Comparison of ENCODE assay signal across 10 cellular contexts in the genomic region with DNA sequence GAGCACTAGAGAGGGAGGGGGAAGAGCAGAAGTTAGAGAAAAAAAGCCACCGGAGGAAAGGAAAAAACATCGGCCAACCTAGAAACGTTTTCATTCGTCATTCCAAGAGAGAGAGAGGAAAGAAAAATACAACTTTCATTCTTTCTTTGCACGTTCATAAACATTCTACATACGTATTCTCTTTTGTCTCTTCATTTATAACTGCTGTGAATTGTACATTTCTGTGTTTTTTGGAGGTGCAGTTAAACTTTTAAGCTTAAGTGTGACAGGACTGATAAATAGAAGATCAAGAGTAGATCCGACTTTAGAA. TPM values are rescaled to one million over a fixed set of nuclear protein-coding genes. Genes with fewer than 3 reads are reported as not detected.
DNase-seq lines count a peak whose midpoint lies in the region; TF ChIP-seq lines count a peak whose summit lies in the region.
"Had no signal": no experiment of that assay in that cellular context is flagged by ENCODE, and none has a peak within 500 bp of the region (broad histone marks: within the 10 kb centered on the region; RNA-seq: fewer than 3 reads in every experiment).

No MANE protein-coding gene starts in this region.

- H3K36me3 ChIP-seq in adipocyte (ENCODE audit: control insufficient read depth, insufficient read depth, low read length, severe bottlenecking): peaks cover 9% of the 10 kb centered on the region
- H3K36me3 ChIP-seq in iPS-20b (ENCODE audit: insufficient read depth, low read depth, low read length): peaks cover 12% of the 10 kb centered on the region
- no peaks in the 10 kb centered on the region for H3K36me3 ChIP-seq in sigmoid colon

- H3K9ac ChIP-seq in adipocyte (ENCODE audit: low read length) (peak overlapping the region; percentile 95), iPS-20b (ENCODE audit: low read depth, low read length) (peak overlapping the region; percentile 73)

- intact Hi-C loops in sigmoid colon (cut with DNase I): loop anchor here (10.0 kb wide), 2 partner anchors 534 to 1756 kb away; partner anchors contain the start of gene SOX4

- TF ChIP-seq CTCF in sigmoid colon (IDR thresholded peaks at IDR 0.05): no peak

- H3K27ac ChIP-seq in iPS-20b (ENCODE audit: low read length) (no peak overlapping the region), sigmoid colon (peak overlapping the region; percentile 91 to 95 (median 92))

- peaks cover 9% of the 10 kb centered on the region for H3K4me1 ChIP-seq in adipocyte (ENCODE audit: control insufficient read depth, insufficient read depth, low read length)
- peaks cover 26% of the 10 kb centered on the region for H3K4me1 ChIP-seq in iPS-20b (ENCODE audit: insufficient read depth, low read length)
- peaks cover 0 to 18% (median 7%) of the 10 kb centered on the region in 4 donors for H3K4me1 ChIP-seq in sigmoid colon

- H3K27me3 ChIP-seq in adipocyte (replicated peaks; ENCODE audit: control insufficient read depth, insufficient read depth, low read length) (no peaks in the 10 kb centered on the region), iPS-20b (ENCODE audit: insufficient read depth, low read length) (peaks cover 30% of the 10 kb centered on the region), sigmoid colon (peaks cover 0 to 6% (median 0%) of the 10 kb centered on the region in 3 donors)

- H3K4me3 ChIP-seq in GM08714 (ENCODE audit: low read length) (peak overlapping the region; percentile 54; the same call in 1 of the 2 replicates), adipocyte (ENCODE audit: low read length) (peak overlapping the region; percentile 94), iPS-20b (ENCODE audit: low read length) (peak overlapping the region; percentile 93), sigmoid colon (peak overlapping the region; percentile 61 to 88 (median 81))

- DNase-seq in adipocyte (ENCODE audit: low read depth): no peak
- no peak for DNase-seq in sigmoid colon
- no peak for DNase-seq in occipital lobe (lab: John Stamatoyannopoulos, UW)
- no peak for DNase-seq in NCI-H1105 (lab: John Stamatoyannopoulos, UW)
- no peak for DNase-seq in GM03348 (ENCODE audit: low spot score)
- DNase-seq in CD1c-positive myeloid dendritic cell (ENCODE audit: extremely low spot score): no peak
- DNase-seq: activated T-cell treated with anti-CD3 and anti-CD28 coated beads for 4 hours had no signal

- no peak for TF ChIP-seq POLR2A in sigmoid colon (IDR thresholded peaks at IDR 0.05)

- WGBS in sigmoid colon, 2 donors: 0 to 4% methylated on average over 7 of the region's 7 CpGs

- no peak for TF ChIP-seq EP300 in sigmoid colon (IDR thresholded peaks at IDR 0.05)

- H3K9me3 ChIP-seq in adipocyte (ENCODE audit: control insufficient read depth, low read length): no peaks in the 10 kb centered on the region
- no peaks in the 10 kb centered on the region for H3K9me3 ChIP-seq in iPS-20b (ENCODE audit: insufficient read depth, low read depth, low read length)
- no peaks in the 10 kb centered on the region for H3K9me3 ChIP-seq in sigmoid colon

RNA-seq across cellular contexts. Expression of gene ID4, which starts 2.0 kb away (rescaled TPM):
- total RNA-seq in sigmoid colon (1 to 10 TPM; 5.3 to 9.1 (median 7.1) TPM), occipital lobe (132 TPM)
- polyA plus RNA-seq in sigmoid colon: 1 to 10 TPM; 4.2 to 4.4 (median 4.2) TPM
- total RNA-seq: LHCN-M2 had no signal

Comparison
In these comparisons a context has a peak if more than half of its experiments do, and no peak if none do; other contexts are left out.
1. RNA of gene ID4, which starts 2.0 kb away (total RNA-seq): 132 TPM in occipital lobe (single experiment); 5.3 to 9.1 TPM in sigmoid colon; every median in the first group is over 10 times any median in the second.
2. Peak in every context shown above with its lines, with median percentiles within 50 percentile points of each other: H3K4me3 ChIP-seq.